Comparison of ENCODE assay signal across 8 cellular contexts in genomic region chr6:149963212-149963461, GRCh38. TPM values are rescaled to one million over a fixed set of nuclear protein-coding genes. Genes with fewer than 3 reads are reported as not detected.
DNase-seq lines count a peak whose midpoint lies in the region; ATAC-seq and TF ChIP-seq lines count a peak whose summit lies in the region.

No MANE protein-coding gene starts in this region.

- intact Hi-C loops in lower leg skin (cut with DNase I; ENCODE audit: low total_unique reads) = no loop called here

- no peaks in the 10 kb centered on the region for H3K9me3 Mint-ChIP-seq in type B pancreatic cell

- H3K36me3 Mint-ChIP-seq in type B pancreatic cell = no peaks in the 10 kb centered on the region

- DNase-seq in Daoy (ENCODE audit: low read depth) = peak; percentile 89
- peak; percentile 59 for DNase-seq in RPMI7951 (ENCODE audit: low read depth)
- peak; percentile 21 to 50 for DNase-seq in cardiac fibroblast (ENCODE audit: low read depth in 2 of 2)
- peak in 1 of 2 donors; percentile 80 for DNase-seq in lower leg skin (ENCODE audit: low spot score in 2 of 2)
- DNase-seq in type B pancreatic cell (ENCODE audit: extremely low spot score, unreplicated experiment) = peak; percentile 57
- no peak for DNase-seq in T-helper 9 cell
- DNase-seq in DMS153 (lab: John Stamatoyannopoulos, UW) = no peak

- peak overlapping the region; percentile 34 to 56 for H3K4me3 ChIP-seq in cardiac fibroblast (replicated peaks in 1 of 2; ENCODE audit: low read depth in 2 of 2, low read length in 2 of 2)
- peak overlapping the region; percentile 29 for H3K4me3 ChIP-seq in lower leg skin (ENCODE audit: low read depth, poor library complexity, severe bottlenecking)

- peak; percentile 33 for ATAC-seq in HG02973 (IDR thresholded peaks at IDR 0.05; ENCODE audit: unreplicated experiment)

- H3K27ac Mint-ChIP-seq in type B pancreatic cell = peak overlapping the region; percentile 98

- peaks cover 97% of the 10 kb centered on the region for H3K27me3 Mint-ChIP-seq in type B pancreatic cell

- no peak for TF ChIP-seq POLR2A in lower leg skin (IDR thresholded peaks at IDR 0.05)

- no peak for TF ChIP-seq CTCF in cardiac fibroblast (IDR thresholded peaks at IDR 0.05; ENCODE audit: low read depth, low read length)
- no peak for TF ChIP-seq CTCF in lower leg skin (IDR thresholded peaks at IDR 0.05)
- no peak for TF ChIP-seq CTCF in type B pancreatic cell (conservative IDR thresholded peaks at IDR 0.05)

- peaks cover 16% of the 10 kb centered on the region for H3K4me1 Mint-ChIP-seq in type B pancreatic cell (ENCODE audit: unreplicated experiment)

- 9 to 23% methylated on average over 8 of the region's 8 CpGs for WGBS in lower leg skin, 2 donors

- H3K4me3 Mint-ChIP-seq in type B pancreatic cell = peak overlapping the region; percentile 95

RNA-seq across cellular contexts. Expression of gene ULBP1, which starts 0.6 kb away (rescaled TPM):
- 1.2 and 1.6 TPM in 2 replicates for total RNA-seq in Daoy (2014; rRNA removed; shearing (Covaris generic))
- 0.20 and 0.36 TPM in 2 replicates for total RNA-seq in RPMI7951 (2014; rRNA removed; shearing (Covaris generic))
- total RNA-seq in lower leg skin (under 1 TPM in 2 of 4 donors, not detected in 2; 0.32 to 0.38 TPM), type B pancreatic cell (ENCODE audit: low replicate concordance) (0.48 and 8.2 TPM in 2 replicates)

RNA-seq across cellular contexts. Expression of gene ULBP2, which starts 21.3 kb away (rescaled TPM):
- total RNA-seq in Daoy (2014; rRNA removed; shearing (Covaris generic)) = 42.6 and 53.7 TPM in 2 replicates
- total RNA-seq in RPMI7951 (2014; rRNA removed; shearing (Covaris generic)) = 21.8 and 21.9 TPM in 2 replicates
- total RNA-seq in lower leg skin = under 1 TPM in 2 of 4 donors, not detected in 2; 0.25 to 0.68 TPM
- total RNA-seq in type B pancreatic cell (ENCODE audit: low replicate concordance) = 1.4 TPM in 1 of 2 replicates, not detected in the other

RNA-seq across cellular contexts. Expression of gene RAET1G, which starts 40.2 kb away (rescaled TPM):
- total RNA-seq in Daoy (2014; rRNA removed; shearing (Covaris generic)) = 0.27 and 0.86 TPM in 2 replicates
- 9.9 and 13.4 TPM in 2 replicates for total RNA-seq in RPMI7951 (2014; rRNA removed; shearing (Covaris generic))
- total RNA-seq in lower leg skin (1 to 10 TPM in 2 of 4 donors, under 1 TPM in 1, not detected in 1; 0.34 to 5.5 (median 4.5) TPM), type B pancreatic cell (ENCODE audit: low replicate concordance) (0.53 and 2.1 TPM in 2 replicates)

Comparison
In these comparisons a context has a peak if more than half of its experiments do, and no peak if none do; other contexts are left out.
1. DNase-seq: peak in Daoy (single experiment), RPMI7951 (single experiment), cardiac fibroblast (2 of 2) and type B pancreatic cell (single experiment); none in T-helper 9 cell (single experiment) and DMS153 (single experiment).